ENCODE assay signal across 8 cellular contexts in genomic region chr21:42496120-42496838, GRCh38. TPM values are rescaled to one million over a fixed set of nuclear protein-coding genes. Genes with fewer than 3 reads are reported as not detected.
DNase-seq lines count a peak whose midpoint lies in the region; ATAC-seq lines count a peak whose summit lies in the region.

Gene RSPH1, minus strand, starts transcription at chr21:42496224. Its CDS starts 38 bp downstream, at chr21:42496186.

- H3K27me3 ChIP-seq in endocrine pancreas (ENCODE audit: control insufficient read depth, insufficient read depth, low read length) (no peaks in the 10 kb centered on the region), mesenchymal stem cell (ENCODE audit: control insufficient read depth in 1 of 2, insufficient read depth in 1 of 2, low read length in 2 of 2) (peaks cover 0 to 14% of the 10 kb centered on the region in 2 experiments)

- peak within 1 kb of the TSS; percentile 60 for H3K4me3 ChIP-seq in endocrine pancreas (ENCODE audit: control insufficient read depth, insufficient read depth, low read length)
- peak within 1 kb of the TSS; percentile 69 to 97 for H3K4me3 ChIP-seq in mesenchymal stem cell (ENCODE audit: insufficient read depth in 1 of 2, low read depth in 1 of 2, low read length in 2 of 2)

- no peak within 1 kb of the TSS for H2AK5ac ChIP-seq in mesenchymal stem cell (ENCODE audit: low read length, severe bottlenecking)

- H3K14ac ChIP-seq in mesenchymal stem cell (ENCODE audit: low read length in 2 of 2), result no peak within 1 kb of the TSS

- peak within 1 kb of the TSS in 1 of 2 experiments; percentile 40 for H3K4ac ChIP-seq in mesenchymal stem cell (ENCODE audit: low read depth in 1 of 2, low read length in 2 of 2)

- DNase-seq in Caki2 (ENCODE audit: low read depth) (peak; percentile 100), HUDEP-2 (lab: John Stamatoyannopoulos, UW; ENCODE audit: unreplicated experiment in 76 of 76) (peak in 75 of 76 experiments; percentile 80 to 100 (median 100)), NOMO-1 treated with dmso at 0.1 percent for 144 hours (lab: John Stamatoyannopoulos, UW; ENCODE audit: unreplicated experiment) (peak; percentile 98), mesenchymal stem cell (peak; percentile 99)
- peak; percentile 96 for DNase-seq in activated CD8-positive, alpha-beta memory T cell treated with anti-CD3 and anti-CD28 coated beads, Interleukin-2, amount 50 U/mL, for 1 hour (ENCODE audit: extremely low read depth)
- DNase-seq in stimulated activated CD8-positive, alpha-beta memory T cell treated with anti-CD3 and anti-CD28 coated beads, Interleukin-12 subunit alpha, Interleukin-12 subunit beta, amount 100 ng/mL, for 24 hours (ENCODE audit: extremely low read depth), result peak; percentile 96

- peak within 1 kb of the TSS; percentile 98 for H3K4me2 ChIP-seq in mesenchymal stem cell (ENCODE audit: low read length, poor library complexity, severe bottlenecking)

- in situ Hi-C loops in Caki2 (cut with HindIII; ENCODE audit: low pct_unique_long_range_greater_than_20kb, low sequenced_read_pairs), result no loop called here

- H3K4me1 ChIP-seq in endocrine pancreas (ENCODE audit: control insufficient read depth, insufficient read depth, low read length), result peaks cover 4% of the 10 kb centered on the region
- H3K4me1 ChIP-seq in mesenchymal stem cell (ENCODE audit: control insufficient read depth, insufficient read depth, low read depth, low read length), result peaks cover 13% of the 10 kb centered on the region

- H2BK5ac ChIP-seq in mesenchymal stem cell (ENCODE audit: low read depth, low read length, poor library complexity, severe bottlenecking), result no peak within 1 kb of the TSS

- H3K9ac ChIP-seq in endocrine pancreas (ENCODE audit: control insufficient read depth, insufficient read depth, low read length) (peak within 1 kb of the TSS; percentile 50), mesenchymal stem cell (ENCODE audit: low read length) (peak within 1 kb of the TSS; percentile 95)

- peak; percentile 96 for ATAC-seq in GM21390 (IDR thresholded peaks at IDR 0.05; ENCODE audit: unreplicated experiment)

- WGBS in mesenchymal stem cell, result 2% methylated on average over 58 of the region's 58 CpGs

- peaks cover 2% of the 10 kb centered on the region for H3K79me1 ChIP-seq in mesenchymal stem cell (replicated peaks; ENCODE audit: low read length, poor library complexity, severe bottlenecking)

- H3K36me3 ChIP-seq in endocrine pancreas (ENCODE audit: control insufficient read depth, insufficient read depth, low read length) (no peaks in the 10 kb centered on the region), mesenchymal stem cell (ENCODE audit: control insufficient read depth in 1 of 2, insufficient read depth in 2 of 2, low read depth in 1 of 2, low read length in 2 of 2) (no peaks in the 10 kb centered on the region)

- no peak within 1 kb of the TSS for H3K23ac ChIP-seq in mesenchymal stem cell (ENCODE audit: low read length in 2 of 2)

- no peak within 1 kb of the TSS for H2BK12ac ChIP-seq in mesenchymal stem cell (ENCODE audit: low read length in 2 of 2)

- H3K18ac ChIP-seq in mesenchymal stem cell (ENCODE audit: low read depth in 1 of 2, low read length in 2 of 2), result no peak within 1 kb of the TSS

- H2BK120ac ChIP-seq in mesenchymal stem cell (ENCODE audit: low read depth, low read length), result no peak within 1 kb of the TSS

- no peak within 1 kb of the TSS for H2BK15ac ChIP-seq in mesenchymal stem cell (ENCODE audit: low read depth, poor library complexity, severe bottlenecking)

- no peak within 1 kb of the TSS for H4K91ac ChIP-seq in mesenchymal stem cell (ENCODE audit: low read length)

- H3K9me3 ChIP-seq in endocrine pancreas (ENCODE audit: control insufficient read depth, low read length) (no peaks in the 10 kb centered on the region), mesenchymal stem cell (ENCODE audit: control insufficient read depth, low read length) (no peaks in the 10 kb centered on the region)

- peak within 1 kb of the TSS; percentile 90 for H2AFZ ChIP-seq in mesenchymal stem cell (ENCODE audit: low read depth, low read length)

- no peak within 1 kb of the TSS for H3K27ac ChIP-seq in mesenchymal stem cell (ENCODE audit: low read length, poor library complexity, severe bottlenecking)

- H4K8ac ChIP-seq in mesenchymal stem cell (ENCODE audit: low read length), result peak within 1 kb of the TSS; percentile 39

RNA-seq across cellular contexts. Expression of gene RSPH1, which starts in this region (rescaled TPM):
- total RNA-seq in Caki2 (2014; rRNA removed; shearing (Covaris generic); ENCODE audit: low replicate concordance), result 0.32 and 2.6 TPM in 2 replicates
- polyA plus RNA-seq in mesenchymal stem cell (2013, experiment 1 of 2), result 0.10 TPM
- 0.10 TPM for polyA plus RNA-seq in mesenchymal stem cell (2013, experiment 2 of 2)
